ENCODE assay signal across 1 cellular context in genomic region chr10:48691812-48692528, GRCh38.
TF ChIP-seq lines count a peak whose summit lies in the region.

No MANE protein-coding gene starts in this region.

TF ChIP-seq in GM23338, 12 proteins besides CTCF, POLR2A, EP300 and RAD21 (continued from another document):
- no peak for TF ChIP-seq REST (IDR thresholded peaks at IDR 0.05; ENCODE audit: unreplicated experiment)
